Comparison of ENCODE assay signal across 1 cellular context in the genomic region with DNA sequence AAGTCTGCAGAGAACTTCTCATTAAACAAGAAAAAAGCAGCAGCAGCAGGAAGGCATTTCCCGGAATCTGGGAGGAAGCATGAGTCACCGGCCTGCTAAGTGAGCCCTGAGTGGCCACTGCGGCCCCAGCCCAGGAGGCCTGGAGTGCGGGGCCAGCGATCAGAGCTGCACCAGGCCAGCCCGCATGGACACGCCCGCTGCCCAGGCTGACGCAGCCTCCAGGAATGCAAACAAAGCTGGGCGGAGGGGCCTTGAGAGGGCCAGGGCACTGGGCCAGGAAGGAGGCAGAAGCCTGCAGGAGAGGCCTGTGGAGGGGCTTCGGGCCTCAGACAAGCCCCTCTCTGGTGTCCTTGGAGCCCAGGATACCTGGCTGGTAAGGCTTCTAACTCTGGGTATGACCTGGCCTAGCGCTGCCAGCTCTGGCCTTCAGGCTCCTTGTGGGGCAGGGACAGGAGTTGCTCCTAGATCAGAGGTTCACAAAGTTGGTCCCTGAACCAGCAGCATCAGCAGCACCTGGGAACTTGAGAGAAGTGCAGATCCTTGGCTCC.
TF ChIP-seq lines count a peak whose summit lies in the region.

No MANE protein-coding gene starts in this region.

TF ChIP-seq in HepG2, 621 proteins besides CTCF, POLR2A, EP300 and RAD21 (continued from another document and continues in another):
- TF ChIP-seq, protein P1, sequence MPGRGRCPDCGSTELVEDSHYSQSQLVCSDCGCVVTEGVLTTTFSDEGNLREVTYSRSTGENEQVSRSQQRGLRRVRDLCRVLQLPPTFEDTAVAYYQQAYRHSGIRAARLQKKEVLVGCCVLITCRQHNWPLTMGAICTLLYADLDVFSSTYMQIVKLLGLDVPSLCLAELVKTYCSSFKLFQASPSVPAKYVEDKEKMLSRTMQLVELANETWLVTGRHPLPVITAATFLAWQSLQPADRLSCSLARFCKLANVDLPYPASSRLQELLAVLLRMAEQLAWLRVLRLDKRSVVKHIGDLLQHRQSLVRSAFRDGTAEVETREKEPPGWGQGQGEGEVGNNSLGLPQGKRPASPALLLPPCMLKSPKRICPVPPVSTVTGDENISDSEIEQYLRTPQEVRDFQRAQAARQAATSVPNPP (CRISPR knock-in tag; IDR thresholded peaks at IDR 0.05) = no peak
- TF ChIP-seq, protein P2, sequence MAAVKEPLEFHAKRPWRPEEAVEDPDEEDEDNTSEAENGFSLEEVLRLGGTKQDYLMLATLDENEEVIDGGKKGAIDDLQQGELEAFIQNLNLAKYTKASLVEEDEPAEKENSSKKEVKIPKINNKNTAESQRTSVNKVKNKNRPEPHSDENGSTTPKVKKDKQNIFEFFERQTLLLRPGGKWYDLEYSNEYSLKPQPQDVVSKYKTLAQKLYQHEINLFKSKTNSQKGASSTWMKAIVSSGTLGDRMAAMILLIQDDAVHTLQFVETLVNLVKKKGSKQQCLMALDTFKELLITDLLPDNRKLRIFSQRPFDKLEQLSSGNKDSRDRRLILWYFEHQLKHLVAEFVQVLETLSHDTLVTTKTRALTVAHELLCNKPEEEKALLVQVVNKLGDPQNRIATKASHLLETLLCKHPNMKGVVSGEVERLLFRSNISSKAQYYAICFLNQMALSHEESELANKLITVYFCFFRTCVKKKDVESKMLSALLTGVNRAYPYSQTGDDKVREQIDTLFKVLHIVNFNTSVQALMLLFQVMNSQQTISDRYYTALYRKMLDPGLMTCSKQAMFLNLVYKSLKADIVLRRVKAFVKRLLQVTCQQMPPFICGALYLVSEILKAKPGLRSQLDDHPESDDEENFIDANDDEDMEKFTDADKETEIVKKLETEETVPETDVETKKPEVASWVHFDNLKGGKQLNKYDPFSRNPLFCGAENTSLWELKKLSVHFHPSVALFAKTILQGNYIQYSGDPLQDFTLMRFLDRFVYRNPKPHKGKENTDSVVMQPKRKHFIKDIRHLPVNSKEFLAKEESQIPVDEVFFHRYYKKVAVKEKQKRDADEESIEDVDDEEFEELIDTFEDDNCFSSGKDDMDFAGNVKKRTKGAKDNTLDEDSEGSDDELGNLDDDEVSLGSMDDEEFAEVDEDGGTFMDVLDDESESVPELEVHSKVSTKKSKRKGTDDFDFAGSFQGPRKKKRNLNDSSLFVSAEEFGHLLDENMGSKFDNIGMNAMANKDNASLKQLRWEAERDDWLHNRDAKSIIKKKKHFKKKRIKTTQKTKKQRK (IDR thresholded peaks at IDR 0.05; ENCODE audit: low read length) = no peak
- TF ChIP-seq ATF7-NPFF (CRISPR knock-in tag; IDR thresholded peaks at IDR 0.05; ENCODE audit: low read depth) (no peak), NKX3-1 (CRISPR knock-in tag; IDR thresholded peaks at IDR 0.05) (0 out of 2 replicates have a peak, but pooled peaks have one; percentile 24), KMT2B (CRISPR knock-in tag; IDR thresholded peaks at IDR 0.05) (no peak), IKZF4 (CRISPR knock-in tag; IDR thresholded peaks at IDR 0.05; ENCODE audit: borderline replicate concordance, low read depth, not compliant biosample characterization) (no peak), SMYD3 (CRISPR knock-in tag; IDR thresholded peaks at IDR 0.05) (no peak), IRX3 (CRISPR knock-in tag; IDR thresholded peaks at IDR 0.05; ENCODE audit: borderline replicate concordance, low read depth) (no peak), HDAC2 (CRISPR knock-in tag; IDR thresholded peaks at IDR 0.05) (peak; percentile 83), ZNF296 (CRISPR knock-in tag; conservative IDR thresholded peaks at IDR 0.05) (peak; percentile 95; the same call in 1 of the 2 replicates), ONECUT2 (CRISPR knock-in tag; IDR thresholded peaks at IDR 0.05) (no peak), PPARG (CRISPR knock-in tag; conservative IDR thresholded peaks at IDR 0.05) (no peak), ZNF235 (CRISPR knock-in tag; IDR thresholded peaks at IDR 0.05; ENCODE audit: borderline replicate concordance) (no peak), YY1 (IDR thresholded peaks at IDR 0.05; ENCODE audit: insufficient read depth, insufficient replicate concordance, low read depth, low read length) (no peak), HMG20A (CRISPR knock-in tag; IDR thresholded peaks at IDR 0.05; ENCODE audit: borderline replicate concordance) (peak; percentile 78; the same call in 1 of the 2 replicates), ZNF253 (CRISPR knock-in tag; IDR thresholded peaks at IDR 0.05; ENCODE audit: borderline replicate concordance) (no peak), POLR2AphosphoS2 (IDR thresholded peaks at IDR 0.05; ENCODE audit: low read depth, low read length) (no peak), ZSCAN21 (CRISPR knock-in tag; IDR thresholded peaks at IDR 0.05; ENCODE audit: borderline replicate concordance) (peak; percentile 80; the same call in 1 of the 2 replicates), SIX4 (CRISPR knock-in tag; IDR thresholded peaks at IDR 0.05) (0 out of 2 replicates have a peak, but pooled peaks have one; percentile 30), ZNF207 (IDR thresholded peaks at IDR 0.05; ENCODE audit: borderline replicate concordance) (no peak), FIP1L1 (IDR thresholded peaks at IDR 0.05; ENCODE audit: borderline replicate concordance, insufficient read depth, low read depth, low read length) (no peak), POGZ (CRISPR knock-in tag; IDR thresholded peaks at IDR 0.05) (0 out of 2 replicates have a peak, but pooled peaks have one; percentile 31), ZNF567 (CRISPR knock-in tag; IDR thresholded peaks at IDR 0.05; ENCODE audit: borderline replicate concordance) (no peak; the same call in 1 of the 2 replicates), SIN3B (IDR thresholded peaks at IDR 0.05; ENCODE audit: low read length) (no peak), NFIB (CRISPR knock-in tag; IDR thresholded peaks at IDR 0.05; ENCODE audit: borderline replicate concordance) (no peak)
- TF ChIP-seq, protein P3, sequence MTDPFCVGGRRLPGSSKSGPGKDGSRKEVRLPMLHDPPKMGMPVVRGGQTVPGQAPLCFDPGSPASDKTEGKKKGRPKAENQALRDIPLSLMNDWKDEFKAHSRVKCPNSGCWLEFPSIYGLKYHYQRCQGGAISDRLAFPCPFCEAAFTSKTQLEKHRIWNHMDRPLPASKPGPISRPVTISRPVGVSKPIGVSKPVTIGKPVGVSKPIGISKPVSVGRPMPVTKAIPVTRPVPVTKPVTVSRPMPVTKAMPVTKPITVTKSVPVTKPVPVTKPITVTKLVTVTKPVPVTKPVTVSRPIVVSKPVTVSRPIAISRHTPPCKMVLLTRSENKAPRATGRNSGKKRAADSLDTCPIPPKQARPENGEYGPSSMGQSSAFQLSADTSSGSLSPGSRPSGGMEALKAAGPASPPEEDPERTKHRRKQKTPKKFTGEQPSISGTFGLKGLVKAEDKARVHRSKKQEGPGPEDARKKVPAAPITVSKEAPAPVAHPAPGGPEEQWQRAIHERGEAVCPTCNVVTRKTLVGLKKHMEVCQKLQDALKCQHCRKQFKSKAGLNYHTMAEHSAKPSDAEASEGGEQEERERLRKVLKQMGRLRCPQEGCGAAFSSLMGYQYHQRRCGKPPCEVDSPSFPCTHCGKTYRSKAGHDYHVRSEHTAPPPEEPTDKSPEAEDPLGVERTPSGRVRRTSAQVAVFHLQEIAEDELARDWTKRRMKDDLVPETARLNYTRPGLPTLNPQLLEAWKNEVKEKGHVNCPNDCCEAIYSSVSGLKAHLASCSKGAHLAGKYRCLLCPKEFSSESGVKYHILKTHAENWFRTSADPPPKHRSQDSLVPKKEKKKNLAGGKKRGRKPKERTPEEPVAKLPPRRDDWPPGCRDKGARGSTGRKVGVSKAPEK (CRISPR knock-in tag; IDR thresholded peaks at IDR 0.05; ENCODE audit: borderline replicate concordance) = no peak
- TF ChIP-seq, protein P4, sequence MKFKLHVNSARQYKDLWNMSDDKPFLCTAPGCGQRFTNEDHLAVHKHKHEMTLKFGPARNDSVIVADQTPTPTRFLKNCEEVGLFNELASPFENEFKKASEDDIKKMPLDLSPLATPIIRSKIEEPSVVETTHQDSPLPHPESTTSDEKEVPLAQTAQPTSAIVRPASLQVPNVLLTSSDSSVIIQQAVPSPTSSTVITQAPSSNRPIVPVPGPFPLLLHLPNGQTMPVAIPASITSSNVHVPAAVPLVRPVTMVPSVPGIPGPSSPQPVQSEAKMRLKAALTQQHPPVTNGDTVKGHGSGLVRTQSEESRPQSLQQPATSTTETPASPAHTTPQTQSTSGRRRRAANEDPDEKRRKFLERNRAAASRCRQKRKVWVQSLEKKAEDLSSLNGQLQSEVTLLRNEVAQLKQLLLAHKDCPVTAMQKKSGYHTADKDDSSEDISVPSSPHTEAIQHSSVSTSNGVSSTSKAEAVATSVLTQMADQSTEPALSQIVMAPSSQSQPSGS (CRISPR knock-in tag; IDR thresholded peaks at IDR 0.05) = no peak
- TF ChIP-seq, protein P5, sequence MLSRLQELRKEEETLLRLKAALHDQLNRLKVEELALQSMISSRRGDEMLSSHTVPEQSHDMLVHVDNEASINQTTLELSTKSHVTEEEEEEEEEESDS (CRISPR knock-in tag; IDR thresholded peaks at IDR 0.05; ENCODE audit: borderline replicate concordance) = no peak
- TF ChIP-seq, protein P6, sequence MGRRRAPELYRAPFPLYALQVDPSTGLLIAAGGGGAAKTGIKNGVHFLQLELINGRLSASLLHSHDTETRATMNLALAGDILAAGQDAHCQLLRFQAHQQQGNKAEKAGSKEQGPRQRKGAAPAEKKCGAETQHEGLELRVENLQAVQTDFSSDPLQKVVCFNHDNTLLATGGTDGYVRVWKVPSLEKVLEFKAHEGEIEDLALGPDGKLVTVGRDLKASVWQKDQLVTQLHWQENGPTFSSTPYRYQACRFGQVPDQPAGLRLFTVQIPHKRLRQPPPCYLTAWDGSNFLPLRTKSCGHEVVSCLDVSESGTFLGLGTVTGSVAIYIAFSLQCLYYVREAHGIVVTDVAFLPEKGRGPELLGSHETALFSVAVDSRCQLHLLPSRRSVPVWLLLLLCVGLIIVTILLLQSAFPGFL (CRISPR knock-in tag; IDR thresholded peaks at IDR 0.05) = no peak
- TF ChIP-seq, protein P7, sequence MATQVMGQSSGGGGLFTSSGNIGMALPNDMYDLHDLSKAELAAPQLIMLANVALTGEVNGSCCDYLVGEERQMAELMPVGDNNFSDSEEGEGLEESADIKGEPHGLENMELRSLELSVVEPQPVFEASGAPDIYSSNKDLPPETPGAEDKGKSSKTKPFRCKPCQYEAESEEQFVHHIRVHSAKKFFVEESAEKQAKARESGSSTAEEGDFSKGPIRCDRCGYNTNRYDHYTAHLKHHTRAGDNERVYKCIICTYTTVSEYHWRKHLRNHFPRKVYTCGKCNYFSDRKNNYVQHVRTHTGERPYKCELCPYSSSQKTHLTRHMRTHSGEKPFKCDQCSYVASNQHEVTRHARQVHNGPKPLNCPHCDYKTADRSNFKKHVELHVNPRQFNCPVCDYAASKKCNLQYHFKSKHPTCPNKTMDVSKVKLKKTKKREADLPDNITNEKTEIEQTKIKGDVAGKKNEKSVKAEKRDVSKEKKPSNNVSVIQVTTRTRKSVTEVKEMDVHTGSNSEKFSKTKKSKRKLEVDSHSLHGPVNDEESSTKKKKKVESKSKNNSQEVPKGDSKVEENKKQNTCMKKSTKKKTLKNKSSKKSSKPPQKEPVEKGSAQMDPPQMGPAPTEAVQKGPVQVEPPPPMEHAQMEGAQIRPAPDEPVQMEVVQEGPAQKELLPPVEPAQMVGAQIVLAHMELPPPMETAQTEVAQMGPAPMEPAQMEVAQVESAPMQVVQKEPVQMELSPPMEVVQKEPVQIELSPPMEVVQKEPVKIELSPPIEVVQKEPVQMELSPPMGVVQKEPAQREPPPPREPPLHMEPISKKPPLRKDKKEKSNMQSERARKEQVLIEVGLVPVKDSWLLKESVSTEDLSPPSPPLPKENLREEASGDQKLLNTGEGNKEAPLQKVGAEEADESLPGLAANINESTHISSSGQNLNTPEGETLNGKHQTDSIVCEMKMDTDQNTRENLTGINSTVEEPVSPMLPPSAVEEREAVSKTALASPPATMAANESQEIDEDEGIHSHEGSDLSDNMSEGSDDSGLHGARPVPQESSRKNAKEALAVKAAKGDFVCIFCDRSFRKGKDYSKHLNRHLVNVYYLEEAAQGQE (IDR thresholded peaks at IDR 0.05; ENCODE audit: borderline replicate concordance in 1 of 2, low read depth in 1 of 2, low read length in 2 of 2) = no peak
- TF ChIP-seq, protein P8, sequence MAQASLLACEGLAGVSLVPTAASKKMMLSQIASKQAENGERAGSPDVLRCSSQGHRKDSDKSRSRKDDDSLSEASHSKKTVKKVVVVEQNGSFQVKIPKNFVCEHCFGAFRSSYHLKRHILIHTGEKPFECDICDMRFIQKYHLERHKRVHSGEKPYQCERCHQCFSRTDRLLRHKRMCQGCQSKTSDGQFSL (CRISPR knock-in tag; IDR thresholded peaks at IDR 0.05) = no peak
- TF ChIP-seq, protein P9, sequence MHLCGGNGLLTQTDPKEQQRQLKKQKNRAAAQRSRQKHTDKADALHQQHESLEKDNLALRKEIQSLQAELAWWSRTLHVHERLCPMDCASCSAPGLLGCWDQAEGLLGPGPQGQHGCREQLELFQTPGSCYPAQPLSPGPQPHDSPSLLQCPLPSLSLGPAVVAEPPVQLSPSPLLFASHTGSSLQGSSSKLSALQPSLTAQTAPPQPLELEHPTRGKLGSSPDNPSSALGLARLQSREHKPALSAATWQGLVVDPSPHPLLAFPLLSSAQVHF (CRISPR knock-in tag; IDR thresholded peaks at IDR 0.05) = no peak
- TF ChIP-seq, protein P10, sequence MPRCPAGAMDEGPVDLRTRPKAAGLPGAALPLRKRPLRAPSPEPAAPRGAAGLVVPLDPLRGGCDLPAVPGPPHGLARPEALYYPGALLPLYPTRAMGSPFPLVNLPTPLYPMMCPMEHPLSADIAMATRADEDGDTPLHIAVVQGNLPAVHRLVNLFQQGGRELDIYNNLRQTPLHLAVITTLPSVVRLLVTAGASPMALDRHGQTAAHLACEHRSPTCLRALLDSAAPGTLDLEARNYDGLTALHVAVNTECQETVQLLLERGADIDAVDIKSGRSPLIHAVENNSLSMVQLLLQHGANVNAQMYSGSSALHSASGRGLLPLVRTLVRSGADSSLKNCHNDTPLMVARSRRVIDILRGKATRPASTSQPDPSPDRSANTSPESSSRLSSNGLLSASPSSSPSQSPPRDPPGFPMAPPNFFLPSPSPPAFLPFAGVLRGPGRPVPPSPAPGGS (CRISPR knock-in tag; IDR thresholded peaks at IDR 0.05) = no peak
- TF ChIP-seq, protein P11, sequence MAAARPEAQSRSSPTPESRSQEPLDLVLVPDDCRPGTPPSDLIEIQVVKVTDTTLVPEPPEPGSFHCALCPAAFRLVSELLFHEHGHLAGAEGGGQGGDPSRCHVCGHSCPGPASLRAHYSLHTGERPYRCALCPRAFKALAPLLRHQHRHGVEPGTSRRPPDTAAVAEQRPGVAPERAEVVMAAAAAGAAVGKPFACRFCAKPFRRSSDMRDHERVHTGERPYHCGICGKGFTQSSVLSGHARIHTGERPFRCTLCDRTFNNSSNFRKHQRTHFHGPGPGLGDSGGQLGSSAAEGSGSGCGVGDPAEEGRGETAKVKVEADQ (CRISPR knock-in tag; IDR thresholded peaks at IDR 0.05; ENCODE audit: borderline replicate concordance) = no peak
- TF ChIP-seq, protein P12, sequence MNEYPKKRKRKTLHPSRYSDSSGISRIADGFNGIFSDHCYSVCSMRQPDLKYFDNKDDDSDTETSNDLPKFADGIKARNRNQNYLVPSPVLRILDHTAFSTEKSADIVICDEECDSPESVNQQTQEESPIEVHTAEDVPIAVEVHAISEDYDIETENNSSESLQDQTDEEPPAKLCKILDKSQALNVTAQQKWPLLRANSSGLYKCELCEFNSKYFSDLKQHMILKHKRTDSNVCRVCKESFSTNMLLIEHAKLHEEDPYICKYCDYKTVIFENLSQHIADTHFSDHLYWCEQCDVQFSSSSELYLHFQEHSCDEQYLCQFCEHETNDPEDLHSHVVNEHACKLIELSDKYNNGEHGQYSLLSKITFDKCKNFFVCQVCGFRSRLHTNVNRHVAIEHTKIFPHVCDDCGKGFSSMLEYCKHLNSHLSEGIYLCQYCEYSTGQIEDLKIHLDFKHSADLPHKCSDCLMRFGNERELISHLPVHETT (CRISPR knock-in tag; conservative IDR thresholded peaks at IDR 0.05) = 0 out of 2 replicates have a peak, but pooled peaks have one; percentile 52
